22 cellular contexts compared by ENCODE assay signal in genomic region chr2:57965961-57966360, GRCh38.
"Had no signal": no experiment of that assay in that cellular context is flagged by ENCODE, and none has a peak within 500 bp of the region (broad histone marks: within the 10 kb centered on the region; RNA-seq: fewer than 3 reads in every experiment).

No MANE protein-coding gene starts in this region.

- H3K4me1 ChIP-seq: colonic mucosa, gastroesophageal sphincter, left ventricle myocardium inferior, pancreas, prostate gland, right atrium auricular region, sigmoid colon, stomach, transverse colon had no signal

- H3K4me3 ChIP-seq: colonic mucosa, gastroesophageal sphincter, left ventricle myocardium inferior, lung, pancreas, prostate gland, right atrium auricular region, sigmoid colon, stomach, thoracic aorta, transverse colon had no signal

- H3K27ac ChIP-seq: colonic mucosa, gastroesophageal sphincter, left ventricle myocardium inferior, pancreas, prostate gland, right atrium auricular region, sigmoid colon, stomach, thoracic aorta, transverse colon had no signal

- H3K9me3 ChIP-seq: colonic mucosa, gastroesophageal sphincter, left ventricle myocardium inferior, pancreas, prostate gland, right atrium auricular region, sigmoid colon, stomach, thoracic aorta, transverse colon had no signal

- H3K36me3 ChIP-seq: colonic mucosa, gastroesophageal sphincter, left ventricle myocardium inferior, pancreas, prostate gland, right atrium auricular region, sigmoid colon, stomach, thoracic aorta, transverse colon had no signal

- ATAC-seq: gastroesophageal sphincter, left cardiac atrium, pancreas had no signal

- H3K27me3 ChIP-seq: colonic mucosa, gastroesophageal sphincter, pancreas, right atrium auricular region, sigmoid colon, stomach, transverse colon had no signal

- DNase-seq: colonic mucosa; dermis blood vessel endothelial cell; glutamatergic neuron; immature natural killer cell; left cardiac atrium; left ventricle myocardium inferior; mesenchymal stem cell; naive B cell; occipital lobe; pancreas; sigmoid colon; small intestine; stimulated activated CD4-positive, alpha-beta T cell treated with anti-CD3 and anti-CD28 coated beads, Interleukin-12 subunit alpha, Interleukin-12 subunit beta, amount 100 ng/mL, for 4 hours; stimulated activated naive CD4-positive, alpha-beta T cell; stomach; substantia nigra; transverse colon had no signal
